ENCODE assay signal across 6 cellular contexts in the genomic region with DNA sequence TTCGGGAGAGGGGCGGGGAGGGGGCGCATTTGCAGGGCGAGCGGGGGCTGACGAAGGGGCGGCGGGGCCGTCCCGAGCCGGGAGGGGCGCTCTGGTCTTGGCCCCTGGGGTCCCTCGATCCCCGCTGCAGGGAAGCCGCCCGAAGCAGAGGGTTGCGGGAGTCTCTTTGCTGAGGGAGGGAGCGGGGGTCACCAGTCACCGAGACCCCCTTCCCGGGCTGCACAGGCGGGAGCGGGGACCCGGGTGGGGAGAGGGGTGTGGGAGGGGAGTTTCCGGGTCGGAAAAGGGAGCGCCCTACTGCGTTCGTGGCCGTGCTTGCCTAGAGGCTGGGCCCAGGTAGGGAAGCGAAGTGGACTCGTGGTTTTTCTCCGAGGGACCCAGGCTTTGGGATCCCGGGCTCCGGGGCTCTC. TPM values are rescaled to one million over a fixed set of nuclear protein-coding genes. Genes with fewer than 3 reads are reported as not detected.
DNase-seq lines count a peak whose midpoint lies in the region; ATAC-seq and TF ChIP-seq lines count a peak whose summit lies in the region.

No MANE protein-coding gene starts in this region.

- no peaks in the 10 kb centered on the region for H3K9me3 ChIP-seq in MG63
- no peaks in the 10 kb centered on the region for H3K9me3 ChIP-seq in gastroesophageal sphincter
- H3K9me3 ChIP-seq in thoracic aorta, result no peaks in the 10 kb centered on the region

- DNase-seq in MG63 (peak; percentile 21), thoracic aorta (ENCODE audit: low spot score) (no peak), cortex of kidney (lab: John Stamatoyannopoulos, UW) (no peak), SHP77 treated with DMSO at 0.1 percent for 48 hours (lab: John Stamatoyannopoulos, UW) (no peak)

- TF ChIP-seq CTCF in gastroesophageal sphincter (IDR thresholded peaks at IDR 0.05), result no peak
- no peak for TF ChIP-seq CTCF in thoracic aorta (IDR thresholded peaks at IDR 0.05)

- 0% methylated on average over 5 of the region's 34 CpGs; no CpG with 5 or more reads in 1 of the 2 donors for WGBS in gastroesophageal sphincter (ENCODE audit: low coverage in 1 of 2), 2 donors

- H3K27me3 ChIP-seq in MG63, result no peaks in the 10 kb centered on the region
- H3K27me3 ChIP-seq in gastroesophageal sphincter, result peaks cover 12% of the 10 kb centered on the region
- no peaks in the 10 kb centered on the region for H3K27me3 ChIP-seq in thoracic aorta (replicated peaks; ENCODE audit: insufficient read depth)

- H3K4me1 ChIP-seq in gastroesophageal sphincter (peaks cover 2 to 22% (median 8%) of the 10 kb centered on the region in 3 donors), thoracic aorta (ENCODE audit: control insufficient read depth in 1 of 2, low read depth in 2 of 2) (peaks cover 5 to 12% of the 10 kb centered on the region in 2 donors)

- H3K4me3 ChIP-seq in MG63 (peak overlapping the region; percentile 68), gastroesophageal sphincter (peak overlapping the region; percentile 80 to 81), thoracic aorta (peak overlapping the region; percentile 88)

- TF ChIP-seq POLR2A in gastroesophageal sphincter (IDR thresholded peaks at IDR 0.05), result no peak

- peak overlapping the region in 1 of 4 donors; percentile 75 for H3K27ac ChIP-seq in gastroesophageal sphincter
- no peak overlapping the region for H3K27ac ChIP-seq in thoracic aorta

- no peak for TF ChIP-seq EP300 in gastroesophageal sphincter (IDR thresholded peaks at IDR 0.05)

- ATAC-seq in GM19455 (IDR thresholded peaks at IDR 0.05; ENCODE audit: unreplicated experiment) (peak; percentile 21), gastroesophageal sphincter (peak; percentile 42), thoracic aorta (ENCODE audit: insufficient number of reproducible peaks, low FRiP score, low read depth) (no peak)

- H3K36me3 ChIP-seq in MG63 (no peaks in the 10 kb centered on the region), gastroesophageal sphincter (peaks cover 0 to 34% of the 10 kb centered on the region in 2 donors), thoracic aorta (peaks cover 17% of the 10 kb centered on the region)

RNA-seq across cellular contexts. Expression of a gene that starts 0.4 kb away (rescaled TPM):
- total RNA-seq in MG63 (2014; rRNA removed; shearing (Covaris generic); ENCODE audit: low replicate concordance), result 153 and 159 TPM in 2 replicates
- total RNA-seq in gastroesophageal sphincter (10 to 100 TPM; 21.9 to 69.5 (median 34.3) TPM), thoracic aorta (10 to 100 TPM; 11.9 to 33.0 TPM)

RNA-seq across cellular contexts. Expression of a gene that starts 10.7 kb away (rescaled TPM):
- total RNA-seq in MG63 (2014; rRNA removed; shearing (Covaris generic); ENCODE audit: low replicate concordance), result 0.63 TPM in 1 of 2 replicates, not detected in the other
- total RNA-seq in gastroesophageal sphincter (under 1 TPM in 2 of 4 donors, not detected in 2; 0.25 to 0.27 TPM), thoracic aorta (not detected)

RNA-seq across cellular contexts. Expression of a gene that starts 25.4 kb away (rescaled TPM):
- not detected in 2 replicates for total RNA-seq in MG63 (2014; rRNA removed; shearing (Covaris generic); ENCODE audit: low replicate concordance)
- total RNA-seq in gastroesophageal sphincter (not detected), thoracic aorta (not detected)

RNA-seq across cellular contexts. Expression of a gene that starts 27.8 kb away (rescaled TPM):
- 59.2 and 73.4 TPM in 2 replicates for total RNA-seq in MG63 (2014; rRNA removed; shearing (Covaris generic); ENCODE audit: low replicate concordance)
- total RNA-seq in gastroesophageal sphincter (10 to 100 TPM in 3 of 4 donors, 1 to 10 TPM in 1; 5.4 to 75.3 (median 19.6) TPM), thoracic aorta (1,000 to 10,000 TPM in 1 of 2 donors, 100 to 1,000 TPM in 1; 542 to 1,009 TPM)

RNA-seq across cellular contexts. Expression of a gene that starts 46.1 kb away (rescaled TPM):
- not detected in 2 replicates for total RNA-seq in MG63 (2014; rRNA removed; shearing (Covaris generic); ENCODE audit: low replicate concordance)
- not detected for total RNA-seq in gastroesophageal sphincter
- not detected for total RNA-seq in thoracic aorta
